8 cellular contexts compared by ENCODE assay signal in the genomic region with DNA sequence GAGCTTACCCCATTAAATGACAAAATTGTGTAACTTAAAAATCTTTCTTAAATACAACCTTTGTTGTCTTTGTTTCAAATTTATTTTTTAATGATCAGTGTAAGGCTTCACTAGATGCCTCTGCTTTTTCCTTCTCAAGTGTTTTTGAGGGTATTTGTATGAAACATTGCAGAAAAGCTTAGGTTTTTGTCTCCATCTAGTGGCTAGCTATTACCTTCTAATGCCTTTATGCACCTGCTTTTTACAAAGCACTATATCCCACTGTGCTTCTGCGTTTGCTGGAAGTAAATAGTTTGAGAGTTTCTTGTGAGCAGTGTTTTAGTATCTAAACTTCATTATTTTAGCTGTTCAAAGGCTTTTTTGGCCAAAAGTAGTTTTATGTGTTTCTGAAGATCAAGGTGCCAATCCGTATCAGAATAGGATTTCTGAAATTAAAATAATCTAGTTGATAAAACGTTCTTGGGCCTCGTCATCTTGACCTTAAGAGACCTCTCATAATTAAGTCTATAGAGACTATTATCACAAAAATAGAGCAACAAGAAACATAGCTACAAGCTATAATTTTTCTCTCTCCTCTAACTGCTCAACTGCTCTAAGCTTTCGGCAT. TPM values are rescaled to one million over a fixed set of nuclear protein-coding genes. Genes with fewer than 3 reads are reported as not detected.
DNase-seq lines count a peak whose midpoint lies in the region; ATAC-seq, FAIRE-seq and TF ChIP-seq lines count a peak whose summit lies in the region.

No MANE protein-coding gene starts in this region.

- POLR2A ChIA-PET in HCT116 (lab: Charles Lee) (no interaction called here), GM12878 (lab: Charles Lee) (interaction anchor here (1.1 to 1.3 kb wide), 2 partner anchors 10 to 80 kb away, joined by 3 to 4 read pairs; no protein-coding TSS in a partner anchor)

- ATAC-seq in HCT116 (peak; percentile 86), GM12878 (peak; percentile 86), thoracic aorta (ENCODE audit: insufficient number of reproducible peaks, low FRiP score, low read depth) (no peak), HG03520 (IDR thresholded peaks at IDR 0.05; ENCODE audit: unreplicated experiment) (no peak), GM21423 (IDR thresholded peaks at IDR 0.05; ENCODE audit: unreplicated experiment) (no peak)

- CTCF ChIA-PET in HCT116 (lab: Charles Lee) (interaction anchor here (0.6 to 3.6 kb wide), 14 partner anchors 11 to 282 kb away, joined by 3 to 48 read pairs (median 4); partner anchors contain the start of gene ERCC3), GM12878 (lab: Yijun Ruan, JAX) (interaction anchor here (0.6 to 2.6 kb wide), 58 partner anchors 9 to 429 kb away, joined by 3 to 46 read pairs (median 5); partner anchors contain the start of gene ERCC3)

- H3K79me2 ChIP-seq in HCT116 (ENCODE audit: insufficient read depth, low read length): no peaks in the 10 kb centered on the region
- no peaks in the 10 kb centered on the region for H3K79me2 ChIP-seq in GM12878 (ENCODE audit: control insufficient read depth, insufficient read depth, low read length)

- H3K4me2 ChIP-seq in HCT116 (ENCODE audit: low read length): no peak overlapping the region
- H3K4me2 ChIP-seq in GM12878 (ENCODE audit: control insufficient read depth, insufficient read depth): no peak overlapping the region

- FAIRE-seq in GM12878 (lab: Jason Lieb, UNC): peak; percentile 77

- in situ Hi-C loops in GM12878 (cut with MboI): loop anchor here (5.0 kb wide), 1 partner anchor 287 kb away; no protein-coding TSS in a partner anchor

- WGBS in GM12878 (ENCODE audit: insufficient coverage, insufficient replicate concordance, low lambda C conversion rate, missing lambda C conversion rate): 98% methylated on average over 5 of the region's 5 CpGs

- BruUV-seq in HCT116 (replicated peaks; lab: Mats Ljungman, UMichigan) (TSS peak; percentile 18), GM12878 (replicated peaks; lab: Mats Ljungman, UMichigan) (no TSS peak)

- no peaks in the 10 kb centered on the region for H3K9me2 ChIP-seq in HCT116 (ENCODE audit: insufficient read depth)

- no peaks in the 10 kb centered on the region for H3K9me3 ChIP-seq in HCT116 (ENCODE audit: control insufficient read depth in 1 of 2, insufficient read depth in 1 of 2, low read depth in 1 of 2, low read length in 2 of 2)
- no peaks in the 10 kb centered on the region; the same call in 2 of the 3 replicates for H3K9me3 ChIP-seq in GM12878 (replicated peaks; ENCODE audit: control insufficient read depth, insufficient read depth, low read length)
- H3K9me3 ChIP-seq in thoracic aorta: no peaks in the 10 kb centered on the region

- H3K36me3 ChIP-seq in HCT116 (ENCODE audit: control insufficient read depth in 1 of 2, insufficient read depth in 2 of 2, low read length in 2 of 2): peaks cover 18% of the 10 kb centered on the region in 2 experiments; a peak in 3 of 4 replicates
- peaks cover 9 to 17% of the 10 kb centered on the region in 2 experiments for H3K36me3 ChIP-seq in GM12878 (ENCODE audit: control insufficient read depth in 2 of 2, insufficient read depth in 2 of 2, low read length in 1 of 2)
- peaks cover 17% of the 10 kb centered on the region for H3K36me3 ChIP-seq in thoracic aorta

- H3K4me1 Mint-ChIP-seq in immature natural killer cell: peaks cover 0 to 1% of the 10 kb centered on the region in 2 donors

- H4K20me1 ChIP-seq in HCT116 (ENCODE audit: insufficient read depth) (0 out of 2 replicates have a peak, but pooled peaks cover 4% of the 10 kb centered on the region), GM12878 (ENCODE audit: control insufficient read depth, insufficient read depth) (no peaks in the 10 kb centered on the region)

- peak; percentile 81 for TF ChIP-seq RAD21 in HCT116 (IDR thresholded peaks at IDR 0.05; ENCODE audit: low read depth)
- peak; percentile 80 for TF ChIP-seq RAD21 in GM12878 (IDR thresholded peaks at IDR 0.05; ENCODE audit: insufficient read depth, low read depth, low read length)

- peak overlapping the region in 1 of 6 donors; percentile 22 for H3K27ac Mint-ChIP-seq in immature natural killer cell

- no peak for TF ChIP-seq POLR2A in HCT116 (IDR thresholded peaks at IDR 0.05; ENCODE audit: borderline replicate concordance, extremely low read depth, insufficient read depth, insufficient read length)
- no peak for TF ChIP-seq POLR2A in GM12878 (IDR thresholded peaks at IDR 0.05; ENCODE audit: low read depth, low read length)

- DNase-seq in COR-L47 (lab: John Stamatoyannopoulos, UW) (peak; percentile 62), HCT116 (ENCODE audit: low read depth, low spot score) (peak; percentile 34), NCI-H2227 treated with DMSO at 0.1 percent for 48 hours (lab: John Stamatoyannopoulos, UW) (peak; percentile 73), GM12878 (ENCODE audit: low read depth, low spot score) (peak; percentile 11), immature natural killer cell (peak in 2 of 3 donors; percentile 10 to 18), thoracic aorta (ENCODE audit: low spot score) (no peak)

- intact Hi-C loops in HCT116 (cut with micrococcal nuclease) (loop anchor here (1.0 to 5.0 kb wide), 4 partner anchors 107 to 282 kb away; no protein-coding TSS in a partner anchor), GM12878 (cut with micrococcal nuclease; ENCODE audit: unreplicated experiment) (loop anchor here (1.0 to 2.0 kb wide), 3 partner anchors 124 to 282 kb away; no protein-coding TSS in a partner anchor)

- H3K4me1 ChIP-seq in HCT116 (ENCODE audit: control insufficient read depth in 1 of 2, insufficient read depth in 2 of 2, low read length in 2 of 2): no peaks in the 10 kb centered on the region
- no peaks in the 10 kb centered on the region for H3K4me1 ChIP-seq in GM12878 (ENCODE audit: control insufficient read depth, insufficient read depth, low read length)
- no peaks in the 10 kb centered on the region for H3K4me1 ChIP-seq in thoracic aorta (ENCODE audit: control insufficient read depth in 1 of 2, low read depth in 2 of 2)

- H3K4me3 ChIP-seq in HCT116 (replicated peaks in 1 of 2; ENCODE audit: low read depth in 1 of 2, low read length in 2 of 2) (no peak overlapping the region), GM12878 (no peak overlapping the region), thoracic aorta (no peak overlapping the region)

- H2AFZ ChIP-seq in HCT116 (ENCODE audit: low read depth, low read length, poor library complexity, severe bottlenecking) (no peak overlapping the region), GM12878 (ENCODE audit: control insufficient read depth, low read depth, low read length) (no peak overlapping the region)

- H3K9me3 Mint-ChIP-seq in immature natural killer cell: peaks cover 0 to 3% (median 0%) of the 10 kb centered on the region in 6 donors

- H3K27me3 ChIP-seq in HCT116 (ENCODE audit: insufficient read depth, low read length): no peaks in the 10 kb centered on the region
- H3K27me3 ChIP-seq in GM12878 (replicated peaks in 1 of 2; ENCODE audit: control insufficient read depth in 2 of 2, insufficient read depth in 2 of 2, low read length in 1 of 2): no peaks in the 10 kb centered on the region
- H3K27me3 ChIP-seq in thoracic aorta (replicated peaks; ENCODE audit: insufficient read depth): no peaks in the 10 kb centered on the region

- TF ChIP-seq EP300 in GM12878 (IDR thresholded peaks at IDR 0.05; ENCODE audit: borderline replicate concordance in 1 of 2, control insufficient read depth in 1 of 2, low read depth in 2 of 2, low read length in 2 of 2): no peak

- no peak overlapping the region for H3K9ac ChIP-seq in HCT116 (ENCODE audit: low read length)
- no peak overlapping the region for H3K9ac ChIP-seq in GM12878 (ENCODE audit: control insufficient read depth, insufficient read depth, low read length)

- SMC1A ChIA-PET in GM12878 (lab: Charles Lee; ENCODE audit: uncharacterized antibody, unreplicated experiment): interaction anchor here (0.7 to 2.4 kb wide), 37 partner anchors 8 to 411 kb away, joined by 3 to 20 read pairs (median 4); partner anchors contain the start of gene ERCC3

- H3K36me3 Mint-ChIP-seq in immature natural killer cell: peaks cover 5 to 30% (median 18%) of the 10 kb centered on the region in 3 donors

- H3K27ac ChIP-seq in HCT116 (ENCODE audit: low read depth, low read length) (no peak overlapping the region), GM12878 (ENCODE audit: control insufficient read depth, insufficient read depth) (no peak overlapping the region), thoracic aorta (no peak overlapping the region)

- no peak overlapping the region for H3K4me3 Mint-ChIP-seq in immature natural killer cell

- H3K27me3 Mint-ChIP-seq in immature natural killer cell (ENCODE audit: low read depth in 3 of 3): peaks cover 0 to 3% (median under 1%) of the 10 kb centered on the region in 3 donors

- TF ChIP-seq CTCF in HCT116 (IDR thresholded peaks at IDR 0.05 in 2 of 3, conservative IDR thresholded peaks at IDR 0.05 in 1 of 3; ENCODE audit: borderline replicate concordance in 1 of 3, insufficient read depth in 1 of 3, low read depth in 2 of 3, low read length in 2 of 3) (peak; percentile 67 to 86 (median 72)), GM12878 (IDR thresholded peaks at IDR 0.05 in 2 of 3, conservative IDR thresholded peaks at IDR 0.05 in 1 of 3; ENCODE audit: control insufficient read depth in 2 of 3, extremely low read depth in 1 of 3, insufficient read depth in 1 of 3, low read depth in 3 of 3, low read length in 3 of 3) (peak; percentile 52 to 69 (median 67)), thoracic aorta (IDR thresholded peaks at IDR 0.05) (peak; percentile 58)

- RAD21 ChIA-PET in HCT116 (lab: Charles Lee; ENCODE audit: low non-redundant PET in 1 of 2, low total read pairs in 2 of 2, uncharacterized antibody in 2 of 2, unreplicated experiment in 2 of 2) (interaction anchor here (1.1 to 1.5 kb wide), 3 partner anchors 155 to 282 kb away, joined by 3 to 8 read pairs (median 4); no protein-coding TSS in a partner anchor), GM12878 (lab: Charles Lee; ENCODE audit: unreplicated experiment) (interaction anchor here (0.8 to 3.6 kb wide), 16 partner anchors 11 to 411 kb away, joined by 3 to 42 read pairs (median 3); partner anchors contain the start of gene ERCC3)

RNA-seq across cellular contexts. Expression of gene IWS1, which starts 47.0 kb away (rescaled TPM):
- total RNA-seq in HCT116 (2021; ENCODE audit: unreplicated experiment): 46.6 TPM
- polyA plus RNA-seq in HCT116 (2012): 28.9 and 35.0 TPM in 2 replicates
- 86.7 and 89.4 TPM in 2 replicates for total RNA-seq in GM12878 (2013; cell fraction: nucleolus; rRNA removed)
- 41.0 and 47.9 TPM in 2 replicates for total RNA-seq in GM12878 (2014; rRNA removed)
- total RNA-seq in GM12878 (2014; rRNA removed; fragmentation: Illumina TruSeq; extraction: Trizol): 66.4 and 68.9 TPM in 2 replicates
- 43.8 and 45.9 TPM in 2 replicates for total RNA-seq in GM12878 (2021)
- polyA plus RNA-seq in GM12878 (2011; ENCODE audit: low read depth): 20.0 TPM
- 48.6 and 68.4 TPM in 2 replicates for polyA plus RNA-seq in GM12878 (2011; rRNA removed)
- 20.2 and 21.2 TPM in 2 replicates for polyA plus RNA-seq in GM12878 (2011; cell fraction: cytosol; rRNA removed)
- 23.2 and 30.5 TPM in 2 replicates for polyA plus RNA-seq in GM12878 (2011; cell fraction: nucleus; rRNA removed)
- 33.5 and 36.2 TPM in 2 replicates for polyA plus RNA-seq in GM12878 (2012)
- 62.8 and 80.0 TPM in 2 replicates for polyA plus RNA-seq in GM12878 (2014; fragmentation: Illumina TruSeq; extraction: Trizol)
- polyA plus RNA-seq in GM12878 (2014; fragmentation: Nextera tagmentation; extraction: Ambion mirVana): 10 to 100 TPM; 21.9 to 34.2 TPM
- 36.7 and 37.9 TPM in 2 replicates for polyA plus RNA-seq in GM12878 (2014; rRNA removed)
- polyA plus RNA-seq in GM12878 (2016; fragmentation: Nextera tagmentation; extraction: Ambion mirVana): 10 to 100 TPM; 45.6 to 53.7 TPM
- 21.1 and 32.0 TPM in 2 replicates for polyA minus RNA-seq in GM12878 (2011; rRNA and poly(A)+ RNA removed)
- 12.8 and 14.9 TPM in 2 replicates for polyA minus RNA-seq in GM12878 (2011; cell fraction: cytosol; rRNA and poly(A)+ RNA removed)
- polyA minus RNA-seq in GM12878 (2011; cell fraction: nucleus; rRNA and poly(A)+ RNA removed): 14.6 and 27.6 TPM in 2 replicates
- polyA plus RNA-seq in immature natural killer cell: 10 to 100 TPM in 2 of 3 donors, 1 to 10 TPM in 1; 3.8 to 32.2 (median 13.1) TPM
- 10 to 100 TPM; 43.2 to 54.0 TPM for total RNA-seq in thoracic aorta

RNA-seq across cellular contexts. Expression of gene MYO7B, which starts 56.2 kb away (rescaled TPM):
- total RNA-seq in HCT116 (2021; ENCODE audit: unreplicated experiment): 0.07 TPM
- 0.20 and 0.27 TPM in 2 replicates for polyA plus RNA-seq in HCT116 (2012)
- 7.6 and 14.2 TPM in 2 replicates for total RNA-seq in GM12878 (2013; cell fraction: nucleolus; rRNA removed)
- total RNA-seq in GM12878 (2014; rRNA removed): 1.6 and 2.9 TPM in 2 replicates
- 1.6 and 2.2 TPM in 2 replicates for total RNA-seq in GM12878 (2014; rRNA removed; fragmentation: Illumina TruSeq; extraction: Trizol)
- total RNA-seq in GM12878 (2021): 2.2 and 4.8 TPM in 2 replicates
- polyA plus RNA-seq in GM12878 (2011; ENCODE audit: low read depth): 0.83 TPM
- 0.09 and 0.23 TPM in 2 replicates for polyA plus RNA-seq in GM12878 (2011; rRNA removed)
- 0.18 and 0.30 TPM in 2 replicates for polyA plus RNA-seq in GM12878 (2011; cell fraction: cytosol; rRNA removed)
- polyA plus RNA-seq in GM12878 (2011; cell fraction: nucleus; rRNA removed): 0.85 and 1.2 TPM in 2 replicates
- 1.2 and 2.3 TPM in 2 replicates for polyA plus RNA-seq in GM12878 (2012)
- 0.51 and 1.4 TPM in 2 replicates for polyA plus RNA-seq in GM12878 (2014; fragmentation: Illumina TruSeq; extraction: Trizol)
- polyA plus RNA-seq in GM12878 (2014; fragmentation: Nextera tagmentation; extraction: Ambion mirVana): under 1 TPM; 0.08 to 0.18 TPM
- 1.9 and 2.3 TPM in 2 replicates for polyA plus RNA-seq in GM12878 (2014; rRNA removed)
- under 1 TPM; 0.67 to 0.92 TPM for polyA plus RNA-seq in GM12878 (2016; fragmentation: Nextera tagmentation; extraction: Ambion mirVana)
- 0.07 and 0.46 TPM in 2 replicates for polyA minus RNA-seq in GM12878 (2011; rRNA and poly(A)+ RNA removed)
- 0.13 TPM in 1 of 2 replicates, not detected in the other for polyA minus RNA-seq in GM12878 (2011; cell fraction: cytosol; rRNA and poly(A)+ RNA removed)
- 0.48 TPM in 2 replicates for polyA minus RNA-seq in GM12878 (2011; cell fraction: nucleus; rRNA and poly(A)+ RNA removed)
- polyA plus RNA-seq in immature natural killer cell: under 1 TPM in 1 of 3 donors, not detected in 2; 0.37 TPM
- total RNA-seq in thoracic aorta: under 1 TPM; 0.14 to 0.78 TPM

Comparison
In these comparisons a context has a peak if more than half of its experiments do, and no peak if none do; other contexts are left out.
1. ATAC-seq: peak in HCT116 (single experiment) and GM12878 (single experiment); none in thoracic aorta (single experiment), HG03520 (single experiment) and GM21423 (single experiment).
2. Peak in every context shown above with its lines, with median percentiles within 50 percentile points of each other: CTCF ChIP-seq.